Comparison of ENCODE assay signal across 8 cellular contexts in genomic region chr17:10149573-10150399, GRCh38. TPM values are rescaled to one million over a fixed set of nuclear protein-coding genes. Genes with fewer than 3 reads are reported as not detected.
DNase-seq lines count a peak whose midpoint lies in the region; ATAC-seq and TF ChIP-seq lines count a peak whose summit lies in the region.

No MANE protein-coding gene starts in this region.

- H3K4me2 ChIP-seq in GM23338 = no peak overlapping the region

- H3K9me2 ChIP-seq in GM23338 (ENCODE audit: insufficient read depth) = no peaks in the 10 kb centered on the region

- no peaks in the 10 kb centered on the region for H4K20me1 ChIP-seq in GM23338 (replicated peaks; ENCODE audit: insufficient read depth)

- H3K4me1 ChIP-seq in GM23338 (ENCODE audit: insufficient read depth) = no peaks in the 10 kb centered on the region

- H3K4me3 Mint-ChIP-seq in Calu3 (ENCODE audit: low read depth, unreplicated experiment) (no peak overlapping the region), GM23338 (no peak overlapping the region)
- no peak overlapping the region for H3K4me3 Mint-ChIP-seq in activated T-helper 1 cell treated with anti-CD3 and anti-CD28 coated beads, Interleukin-12 subunit alpha, Interleukin-12 subunit beta, Interleukin-2, Interleukin-4 antibody, amounts not matched to agents 30 ng/mL and 10 ng/mL and 1 ng/mL, durations not matched to agents 14 hours and 24 hours and 36 hours
- H3K4me3 Mint-ChIP-seq in CD4-positive, alpha-beta T cell = no peak overlapping the region

- DNase-seq in Calu3 (peak; percentile 33), NOMO-1 treated with dmso at 0.1 percent for 144 hours (lab: John Stamatoyannopoulos, UW; ENCODE audit: unreplicated experiment) (peak; percentile 95), fibroblast of the aortic adventitia (ENCODE audit: low read depth) (peak; percentile 70), GM23338 (ENCODE audit: low spot score) (no peak), C1 segment of cervical spinal cord (lab: John Stamatoyannopoulos, UW) (no peak)
- DNase-seq in activated T-helper 1 cell treated with anti-CD3 and anti-CD28 coated beads, Interleukin-12 subunit alpha, Interleukin-12 subunit beta, Interleukin-2, Interleukin-4 antibody, amounts not matched to agents 30 ng/mL and 10 ng/mL and 1 ng/mL, durations not matched to agents 14 hours and 24 hours and 36 hours (ENCODE audit: low spot score) = no peak
- DNase-seq in CD4-positive, alpha-beta T cell = no peak

- H3K36me3 Mint-ChIP-seq in Calu3 (ENCODE audit: insufficient read depth, unreplicated experiment) (no peaks in the 10 kb centered on the region), GM23338 (ENCODE audit: low read depth) (no peaks in the 10 kb centered on the region; the same call in 2 of the 3 replicates)
- no peaks in the 10 kb centered on the region for H3K36me3 Mint-ChIP-seq in activated T-helper 1 cell treated with anti-CD3 and anti-CD28 coated beads, Interleukin-12 subunit alpha, Interleukin-12 subunit beta, Interleukin-2, Interleukin-4 antibody, amounts not matched to agents 30 ng/mL and 10 ng/mL and 1 ng/mL, durations not matched to agents 14 hours and 24 hours and 36 hours (ENCODE audit: low read depth)
- H3K36me3 Mint-ChIP-seq in CD4-positive, alpha-beta T cell (ENCODE audit: low read depth) = no peaks in the 10 kb centered on the region

- intact Hi-C loops in Calu3 (cut with micrococcal nuclease; ENCODE audit: unreplicated experiment) = no loop called here
- intact Hi-C loops in activated T-helper 1 cell treated with anti-CD3 and anti-CD28 coated beads, Interleukin-12 subunit alpha, Interleukin-12 subunit beta, Interleukin-2, Interleukin-4 antibody, amounts not matched to agents 30 ng/mL and 10 ng/mL and 1 ng/mL, durations not matched to agents 14 hours and 24 hours and 36 hours (cut with micrococcal nuclease) = no loop called here
- intact Hi-C loops in CD4-positive, alpha-beta T cell (cut with DNase I, micrococcal nuclease) = no loop called here

- H3K79me2 ChIP-seq in GM23338 (replicated peaks; ENCODE audit: insufficient read depth) = no peaks in the 10 kb centered on the region

- H3K9me3 Mint-ChIP-seq in Calu3 (ENCODE audit: low read depth, unreplicated experiment) = no peaks in the 10 kb centered on the region
- H3K9me3 Mint-ChIP-seq in GM23338 = no peaks in the 10 kb centered on the region
- H3K9me3 Mint-ChIP-seq in activated T-helper 1 cell treated with anti-CD3 and anti-CD28 coated beads, Interleukin-12 subunit alpha, Interleukin-12 subunit beta, Interleukin-2, Interleukin-4 antibody, amounts not matched to agents 30 ng/mL and 10 ng/mL and 1 ng/mL, durations not matched to agents 14 hours and 24 hours and 36 hours = peaks cover 6% of the 10 kb centered on the region
- no peaks in the 10 kb centered on the region for H3K9me3 Mint-ChIP-seq in CD4-positive, alpha-beta T cell

- CTCF ChIA-PET in Calu3 (lab: Charles Lee) = no interaction called here
- CTCF ChIA-PET in CD4-positive, alpha-beta T cell (lab: Charles Lee) = no interaction called here

- H3K4me1 Mint-ChIP-seq in Calu3 (ENCODE audit: low read depth, unreplicated experiment) (peaks cover 9% of the 10 kb centered on the region), GM23338 (no peaks in the 10 kb centered on the region)
- H3K4me1 Mint-ChIP-seq in activated T-helper 1 cell treated with anti-CD3 and anti-CD28 coated beads, Interleukin-12 subunit alpha, Interleukin-12 subunit beta, Interleukin-2, Interleukin-4 antibody, amounts not matched to agents 30 ng/mL and 10 ng/mL and 1 ng/mL, durations not matched to agents 14 hours and 24 hours and 36 hours (ENCODE audit: low read depth) = peaks cover 16% of the 10 kb centered on the region
- peaks cover 23% of the 10 kb centered on the region for H3K4me1 Mint-ChIP-seq in CD4-positive, alpha-beta T cell (ENCODE audit: low read depth)

- no peak for TF ChIP-seq CTCF in Calu3 (IDR thresholded peaks at IDR 0.05; ENCODE audit: unreplicated experiment)
- TF ChIP-seq CTCF in fibroblast of the aortic adventitia (IDR thresholded peaks at IDR 0.05; ENCODE audit: insufficient read depth, low read length) = no peak
- TF ChIP-seq CTCF in GM23338 (conservative IDR thresholded peaks at IDR 0.05; ENCODE audit: low read depth in 2 of 2) = no peak
- TF ChIP-seq CTCF in CD4-positive, alpha-beta T cell (IDR thresholded peaks at IDR 0.05) = no peak

- H2AFZ ChIP-seq in GM23338 = no peak overlapping the region

- no peaks in the 10 kb centered on the region for H3K27me3 ChIP-seq in GM23338 (ENCODE audit: insufficient read depth)
- H3K27me3 ChIP-seq in CD4-positive, alpha-beta T cell (ENCODE audit: control insufficient read depth, insufficient read depth, low read length) = no peaks in the 10 kb centered on the region

- no peaks in the 10 kb centered on the region for H3K27me3 Mint-ChIP-seq in Calu3 (ENCODE audit: unreplicated experiment)
- H3K27me3 Mint-ChIP-seq in GM23338 (ENCODE audit: insufficient read depth, low read depth, poor library complexity) = peaks cover 3% of the 10 kb centered on the region
- H3K27me3 Mint-ChIP-seq in activated T-helper 1 cell treated with anti-CD3 and anti-CD28 coated beads, Interleukin-12 subunit alpha, Interleukin-12 subunit beta, Interleukin-2, Interleukin-4 antibody, amounts not matched to agents 30 ng/mL and 10 ng/mL and 1 ng/mL, durations not matched to agents 14 hours and 24 hours and 36 hours (ENCODE audit: insufficient read depth) = peaks cover 14% of the 10 kb centered on the region
- H3K27me3 Mint-ChIP-seq in CD4-positive, alpha-beta T cell = no peaks in the 10 kb centered on the region

- no TSS peak for BruUV-seq in Calu3 (replicated peaks; lab: Mats Ljungman, UMichigan)

- POLR2A ChIA-PET in CD4-positive, alpha-beta T cell (lab: Charles Lee) = no interaction called here

- no peak overlapping the region for H3K4me3 ChIP-seq in fibroblast of the aortic adventitia (ENCODE audit: low read depth, low read length)
- H3K4me3 ChIP-seq in GM23338 = no peak overlapping the region

- ATAC-seq in GM21515 (IDR thresholded peaks at IDR 0.05; ENCODE audit: unreplicated experiment) (peak; percentile 69), GM23338 (no peak)
- no peak for ATAC-seq in CD4-positive, alpha-beta T cell (ENCODE audit: poor library complexity)

- peak overlapping the region; percentile 25 for H3K27ac Mint-ChIP-seq in Calu3 (ENCODE audit: unreplicated experiment)
- no peak overlapping the region for H3K27ac Mint-ChIP-seq in GM23338
- H3K27ac Mint-ChIP-seq in activated T-helper 1 cell treated with anti-CD3 and anti-CD28 coated beads, Interleukin-12 subunit alpha, Interleukin-12 subunit beta, Interleukin-2, Interleukin-4 antibody, amounts not matched to agents 30 ng/mL and 10 ng/mL and 1 ng/mL, durations not matched to agents 14 hours and 24 hours and 36 hours = no peak overlapping the region
- H3K27ac Mint-ChIP-seq in CD4-positive, alpha-beta T cell = no peak overlapping the region

- no peaks in the 10 kb centered on the region for H3K9me3 ChIP-seq in CD4-positive, alpha-beta T cell (ENCODE audit: control insufficient read depth, low read length)

- no peaks in the 10 kb centered on the region for H3F3A ChIP-seq in GM23338 (replicated peaks; ENCODE audit: low read depth)

- no peak overlapping the region for H3K27ac ChIP-seq in GM23338 (ENCODE audit: low read depth)
- H3K27ac ChIP-seq in CD4-positive, alpha-beta T cell (ENCODE audit: low read depth, low read length) = no peak overlapping the region

- H3K36me3 ChIP-seq in GM23338 (ENCODE audit: insufficient read depth) = no peaks in the 10 kb centered on the region

TF ChIP-seq in GM23338, 12 proteins besides CTCF, POLR2A, EP300 and RAD21:
- TF ChIP-seq ETS1 (IDR thresholded peaks at IDR 0.05) (no peak), EZH2phosphoT487 (IDR thresholded peaks at IDR 0.05; ENCODE audit: unreplicated experiment) (no peak), STAT1 (IDR thresholded peaks at IDR 0.05; ENCODE audit: unreplicated experiment) (no peak), EZH2 (IDR thresholded peaks at IDR 0.05; ENCODE audit: low read depth, unreplicated experiment) (no peak), NANOG (IDR thresholded peaks at IDR 0.05; ENCODE audit: borderline replicate concordance) (no peak), ZNF331 (CRISPR knock-in tag; IDR thresholded peaks at IDR 0.05; ENCODE audit: low read depth) (no peak), JUNB (IDR thresholded peaks at IDR 0.05; ENCODE audit: unreplicated experiment) (no peak)

RNA-seq across cellular contexts. Expression of gene GAS7, which starts 48.6 kb away (rescaled TPM):
- 0.42 and 0.59 TPM in 2 replicates for total RNA-seq in Calu3 (2022)
- 7.0 and 22.2 TPM in 2 replicates for total RNA-seq in fibroblast of the aortic adventitia (ENCODE audit: low replicate concordance)
- total RNA-seq in GM23338 (2014; rRNA removed; shearing (Covaris generic)) = 7.5 and 10.7 TPM in 2 replicates
- polyA plus RNA-seq in GM23338 (2016; fragmentation: Nextera tagmentation; extraction: Ambion mirVana) = 1.9 TPM in 2 replicates
- total RNA-seq in activated T-helper 1 cell treated with anti-CD3 and anti-CD28 coated beads, Interleukin-12 subunit alpha, Interleukin-12 subunit beta, Interleukin-2, Interleukin-4 antibody, amounts not matched to agents 30 ng/mL and 10 ng/mL and 1 ng/mL, durations not matched to agents 14 hours and 24 hours and 36 hours = 0.16 and 0.17 TPM in 2 replicates
- 1 to 10 TPM; 1.8 to 3.4 TPM for total RNA-seq in CD4-positive, alpha-beta T cell

Comparison
In these comparisons a context has a peak if more than half of its experiments do, and no peak if none do; other contexts are left out.
1. DNase-seq: peak in Calu3 (single experiment), NOMO-1 treated with dmso at 0.1 percent for 144 hours (single experiment) and fibroblast of the aortic adventitia (single experiment); none in GM23338 (single experiment), activated T-helper 1 cell treated with anti-CD3 and anti-CD28 coated beads, Interleukin-12 subunit alpha, Interleukin-12 subunit beta, Interleukin-2, Interleukin-4 antibody, amounts not matched to agents 30 ng/mL and 10 ng/mL and 1 ng/mL, durations not matched to agents 14 hours and 24 hours and 36 hours (single experiment), CD4-positive, alpha-beta T cell (0 of 10) and C1 segment of cervical spinal cord (0 of 14).